In the genomic region with DNA sequence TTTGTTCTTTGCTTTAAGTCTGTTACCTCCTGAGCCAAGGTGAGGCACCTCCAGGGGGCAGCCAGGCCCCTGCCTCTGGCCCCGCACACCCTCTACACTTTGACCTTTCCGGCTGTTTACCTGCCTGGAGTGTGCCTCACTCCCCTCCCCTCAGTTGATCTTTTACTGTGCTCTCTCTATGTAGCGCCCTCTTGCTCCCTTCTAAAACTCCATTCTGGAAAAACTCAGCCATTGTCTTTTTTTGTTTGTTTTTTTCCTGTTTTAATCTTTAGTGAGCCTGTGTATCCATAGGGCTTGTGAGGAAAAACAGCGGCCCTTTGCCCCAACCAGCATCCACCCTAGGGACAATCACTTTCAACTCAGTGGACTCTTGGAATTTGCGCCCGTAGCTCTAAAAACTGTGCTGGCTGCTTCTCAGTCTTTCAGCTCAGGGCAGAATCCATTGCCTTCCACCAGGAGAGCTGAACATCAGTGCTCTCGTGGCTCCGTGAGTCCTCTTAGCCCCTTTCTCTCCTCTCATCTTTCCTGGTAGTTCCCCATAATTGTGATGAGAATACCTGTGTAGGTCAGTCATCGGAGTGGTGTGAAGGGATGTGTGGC, we compare ENCODE assay signal across 1 cellular context.
TF ChIP-seq lines count a peak whose summit lies in the region.

No MANE protein-coding gene starts in this region.

TF ChIP-seq in HepG2, 621 proteins besides CTCF, POLR2A, EP300 and RAD21 (continued from another document and continues in another):
- TF ChIP-seq ZNF432 (CRISPR knock-in tag; IDR thresholded peaks at IDR 0.05; ENCODE audit: borderline replicate concordance): no peak
- 0 out of 2 replicates have a peak, but pooled peaks have one; percentile 42 for TF ChIP-seq SPEN (CRISPR knock-in tag; IDR thresholded peaks at IDR 0.05; ENCODE audit: low read depth)
- TF ChIP-seq, protein P1, sequence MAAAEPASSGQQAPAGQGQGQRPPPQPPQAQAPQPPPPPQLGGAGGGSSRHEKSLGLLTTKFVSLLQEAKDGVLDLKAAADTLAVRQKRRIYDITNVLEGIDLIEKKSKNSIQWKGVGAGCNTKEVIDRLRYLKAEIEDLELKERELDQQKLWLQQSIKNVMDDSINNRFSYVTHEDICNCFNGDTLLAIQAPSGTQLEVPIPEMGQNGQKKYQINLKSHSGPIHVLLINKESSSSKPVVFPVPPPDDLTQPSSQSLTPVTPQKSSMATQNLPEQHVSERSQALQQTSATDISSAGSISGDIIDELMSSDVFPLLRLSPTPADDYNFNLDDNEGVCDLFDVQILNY (CRISPR knock-in tag; conservative IDR thresholded peaks at IDR 0.05): no peak
- TF ChIP-seq PHF20 (CRISPR knock-in tag; IDR thresholded peaks at IDR 0.05): peak; percentile 60; the same call in 1 of the 2 replicates
- TF ChIP-seq, protein P2, sequence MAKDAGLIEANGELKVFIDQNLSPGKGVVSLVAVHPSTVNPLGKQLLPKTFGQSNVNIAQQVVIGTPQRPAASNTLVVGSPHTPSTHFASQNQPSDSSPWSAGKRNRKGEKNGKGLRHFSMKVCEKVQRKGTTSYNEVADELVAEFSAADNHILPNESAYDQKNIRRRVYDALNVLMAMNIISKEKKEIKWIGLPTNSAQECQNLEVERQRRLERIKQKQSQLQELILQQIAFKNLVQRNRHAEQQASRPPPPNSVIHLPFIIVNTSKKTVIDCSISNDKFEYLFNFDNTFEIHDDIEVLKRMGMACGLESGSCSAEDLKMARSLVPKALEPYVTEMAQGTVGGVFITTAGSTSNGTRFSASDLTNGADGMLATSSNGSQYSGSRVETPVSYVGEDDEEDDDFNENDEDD (CRISPR knock-in tag; IDR thresholded peaks at IDR 0.05; ENCODE audit: borderline replicate concordance): peak; percentile 15; the same call in 1 of the 2 replicates
- TF ChIP-seq ZNF674 (CRISPR knock-in tag; IDR thresholded peaks at IDR 0.05; ENCODE audit: low read depth): no peak
- peak; percentile 83 for TF ChIP-seq HDAC2 (CRISPR knock-in tag; IDR thresholded peaks at IDR 0.05)
- TF ChIP-seq KAT7 (CRISPR knock-in tag; IDR thresholded peaks at IDR 0.05; ENCODE audit: borderline replicate concordance): no peak
- TF ChIP-seq CCDC6 (CRISPR knock-in tag; IDR thresholded peaks at IDR 0.05): no peak
- TF ChIP-seq, protein P3, sequence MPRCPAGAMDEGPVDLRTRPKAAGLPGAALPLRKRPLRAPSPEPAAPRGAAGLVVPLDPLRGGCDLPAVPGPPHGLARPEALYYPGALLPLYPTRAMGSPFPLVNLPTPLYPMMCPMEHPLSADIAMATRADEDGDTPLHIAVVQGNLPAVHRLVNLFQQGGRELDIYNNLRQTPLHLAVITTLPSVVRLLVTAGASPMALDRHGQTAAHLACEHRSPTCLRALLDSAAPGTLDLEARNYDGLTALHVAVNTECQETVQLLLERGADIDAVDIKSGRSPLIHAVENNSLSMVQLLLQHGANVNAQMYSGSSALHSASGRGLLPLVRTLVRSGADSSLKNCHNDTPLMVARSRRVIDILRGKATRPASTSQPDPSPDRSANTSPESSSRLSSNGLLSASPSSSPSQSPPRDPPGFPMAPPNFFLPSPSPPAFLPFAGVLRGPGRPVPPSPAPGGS (CRISPR knock-in tag; IDR thresholded peaks at IDR 0.05): peak; percentile 80; the same call in 1 of the 2 replicates
- TF ChIP-seq, protein P4, sequence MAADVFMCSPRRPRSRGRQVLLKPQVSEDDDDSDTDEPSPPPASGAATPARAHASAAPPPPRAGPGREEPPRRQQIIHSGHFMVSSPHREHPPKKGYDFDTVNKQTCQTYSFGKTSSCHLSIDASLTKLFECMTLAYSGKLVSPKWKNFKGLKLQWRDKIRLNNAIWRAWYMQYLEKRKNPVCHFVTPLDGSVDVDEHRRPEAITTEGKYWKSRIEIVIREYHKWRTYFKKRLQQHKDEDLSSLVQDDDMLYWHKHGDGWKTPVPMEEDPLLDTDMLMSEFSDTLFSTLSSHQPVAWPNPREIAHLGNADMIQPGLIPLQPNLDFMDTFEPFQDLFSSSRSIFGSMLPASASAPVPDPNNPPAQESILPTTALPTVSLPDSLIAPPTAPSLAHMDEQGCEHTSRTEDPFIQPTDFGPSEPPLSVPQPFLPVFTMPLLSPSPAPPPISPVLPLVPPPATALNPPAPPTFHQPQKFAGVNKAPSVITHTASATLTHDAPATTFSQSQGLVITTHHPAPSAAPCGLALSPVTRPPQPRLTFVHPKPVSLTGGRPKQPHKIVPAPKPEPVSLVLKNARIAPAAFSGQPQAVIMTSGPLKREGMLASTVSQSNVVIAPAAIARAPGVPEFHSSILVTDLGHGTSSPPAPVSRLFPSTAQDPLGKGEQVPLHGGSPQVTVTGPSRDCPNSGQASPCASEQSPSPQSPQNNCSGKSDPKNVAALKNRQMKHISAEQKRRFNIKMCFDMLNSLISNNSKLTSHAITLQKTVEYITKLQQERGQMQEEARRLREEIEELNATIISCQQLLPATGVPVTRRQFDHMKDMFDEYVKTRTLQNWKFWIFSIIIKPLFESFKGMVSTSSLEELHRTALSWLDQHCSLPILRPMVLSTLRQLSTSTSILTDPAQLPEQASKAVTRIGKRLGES (CRISPR knock-in tag; IDR thresholded peaks at IDR 0.05; ENCODE audit: borderline replicate concordance): 0 out of 2 replicates have a peak, but pooled peaks have one; percentile 4
- no peak for TF ChIP-seq CHD2 (IDR thresholded peaks at IDR 0.05; ENCODE audit: low read depth, low read length)
- peak; percentile 50; the same call in 1 of the 2 replicates for TF ChIP-seq ZMAT3 (CRISPR knock-in tag; conservative IDR thresholded peaks at IDR 0.05)
- no peak for TF ChIP-seq CENPT (CRISPR knock-in tag; IDR thresholded peaks at IDR 0.05; ENCODE audit: low read depth)
- no peak for TF ChIP-seq ZNF264 (CRISPR knock-in tag; IDR thresholded peaks at IDR 0.05)
- TF ChIP-seq ZNF670 (CRISPR knock-in tag; IDR thresholded peaks at IDR 0.05; ENCODE audit: borderline replicate concordance): no peak
- peak; percentile 99 for TF ChIP-seq SOX5 (CRISPR knock-in tag; IDR thresholded peaks at IDR 0.05; ENCODE audit: borderline replicate concordance)
- TF ChIP-seq ZNF788 (CRISPR knock-in tag; IDR thresholded peaks at IDR 0.05; ENCODE audit: borderline replicate concordance): peak; percentile 37; the same call in 1 of the 2 replicates
- peak; percentile 39; the same call in 1 of the 2 replicates for TF ChIP-seq ZNF605 (CRISPR knock-in tag; IDR thresholded peaks at IDR 0.05)
- no peak; the same call in 1 of the 2 replicates for TF ChIP-seq AKAP8 (CRISPR knock-in tag; IDR thresholded peaks at IDR 0.05)
- TF ChIP-seq MTF1 (CRISPR knock-in tag; IDR thresholded peaks at IDR 0.05): no peak
- TF ChIP-seq NFIC (IDR thresholded peaks at IDR 0.05; ENCODE audit: low read length): peak; percentile 68; the same call in 1 of the 2 replicates
- TF ChIP-seq, protein P5, sequence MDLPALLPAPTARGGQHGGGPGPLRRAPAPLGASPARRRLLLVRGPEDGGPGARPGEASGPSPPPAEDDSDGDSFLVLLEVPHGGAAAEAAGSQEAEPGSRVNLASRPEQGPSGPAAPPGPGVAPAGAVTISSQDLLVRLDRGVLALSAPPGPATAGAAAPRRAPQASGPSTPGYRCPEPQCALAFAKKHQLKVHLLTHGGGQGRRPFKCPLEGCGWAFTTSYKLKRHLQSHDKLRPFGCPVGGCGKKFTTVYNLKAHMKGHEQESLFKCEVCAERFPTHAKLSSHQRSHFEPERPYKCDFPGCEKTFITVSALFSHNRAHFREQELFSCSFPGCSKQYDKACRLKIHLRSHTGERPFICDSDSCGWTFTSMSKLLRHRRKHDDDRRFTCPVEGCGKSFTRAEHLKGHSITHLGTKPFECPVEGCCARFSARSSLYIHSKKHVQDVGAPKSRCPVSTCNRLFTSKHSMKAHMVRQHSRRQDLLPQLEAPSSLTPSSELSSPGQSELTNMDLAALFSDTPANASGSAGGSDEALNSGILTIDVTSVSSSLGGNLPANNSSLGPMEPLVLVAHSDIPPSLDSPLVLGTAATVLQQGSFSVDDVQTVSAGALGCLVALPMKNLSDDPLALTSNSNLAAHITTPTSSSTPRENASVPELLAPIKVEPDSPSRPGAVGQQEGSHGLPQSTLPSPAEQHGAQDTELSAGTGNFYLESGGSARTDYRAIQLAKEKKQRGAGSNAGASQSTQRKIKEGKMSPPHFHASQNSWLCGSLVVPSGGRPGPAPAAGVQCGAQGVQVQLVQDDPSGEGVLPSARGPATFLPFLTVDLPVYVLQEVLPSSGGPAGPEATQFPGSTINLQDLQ (CRISPR knock-in tag; IDR thresholded peaks at IDR 0.05): no peak
- no peak for TF ChIP-seq ZNF839 (CRISPR knock-in tag; IDR thresholded peaks at IDR 0.05; ENCODE audit: borderline replicate concordance)
- no peak for TF ChIP-seq HOXA9 (CRISPR knock-in tag; IDR thresholded peaks at IDR 0.05; ENCODE audit: borderline replicate concordance)
- TF ChIP-seq KLF6 (CRISPR knock-in tag; IDR thresholded peaks at IDR 0.05): peak; percentile 28; the same call in 1 of the 2 replicates
- TF ChIP-seq ZNF891 (CRISPR knock-in tag; IDR thresholded peaks at IDR 0.05): no peak
- no peak for TF ChIP-seq PHB2 (IDR thresholded peaks at IDR 0.05; ENCODE audit: partially characterized antibody)
- TF ChIP-seq RXRB (CRISPR knock-in tag; IDR thresholded peaks at IDR 0.05; ENCODE audit: borderline replicate concordance): peak; percentile 95
- TF ChIP-seq HMG20B (CRISPR knock-in tag; conservative IDR thresholded peaks at IDR 0.05): peak; percentile 62; the same call in 1 of the 2 replicates
- peak; percentile 41; the same call in 1 of the 2 replicates for TF ChIP-seq ZNF644 (CRISPR knock-in tag; IDR thresholded peaks at IDR 0.05; ENCODE audit: low read depth)
- TF ChIP-seq PLRG1 (conservative IDR thresholded peaks at IDR 0.05): no peak
- no peak for TF ChIP-seq POLR2AphosphoS2 (IDR thresholded peaks at IDR 0.05; ENCODE audit: low read depth, low read length)
- TF ChIP-seq, protein P6, sequence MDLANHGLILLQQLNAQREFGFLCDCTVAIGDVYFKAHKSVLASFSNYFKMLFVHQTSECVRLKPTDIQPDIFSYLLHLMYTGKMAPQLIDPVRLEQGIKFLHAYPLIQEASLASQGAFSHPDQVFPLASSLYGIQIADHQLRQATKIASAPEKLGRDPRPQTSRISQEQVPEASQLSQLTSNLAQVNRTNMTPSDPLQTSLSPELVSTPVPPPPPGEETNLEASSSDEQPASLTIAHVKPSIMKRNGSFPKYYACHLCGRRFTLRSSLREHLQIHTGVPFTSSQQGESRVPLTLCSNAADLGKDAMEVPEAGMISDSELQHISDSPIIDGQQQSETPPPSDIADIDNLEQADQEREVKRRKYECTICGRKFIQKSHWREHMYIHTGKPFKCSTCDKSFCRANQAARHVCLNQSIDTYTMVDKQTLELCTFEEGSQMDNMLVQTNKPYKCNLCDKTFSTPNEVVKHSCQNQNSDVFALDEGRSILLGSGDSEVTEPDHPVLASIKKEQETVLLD (CRISPR knock-in tag; IDR thresholded peaks at IDR 0.05; ENCODE audit: low read depth): no peak
- TF ChIP-seq, protein P7, sequence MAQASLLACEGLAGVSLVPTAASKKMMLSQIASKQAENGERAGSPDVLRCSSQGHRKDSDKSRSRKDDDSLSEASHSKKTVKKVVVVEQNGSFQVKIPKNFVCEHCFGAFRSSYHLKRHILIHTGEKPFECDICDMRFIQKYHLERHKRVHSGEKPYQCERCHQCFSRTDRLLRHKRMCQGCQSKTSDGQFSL (CRISPR knock-in tag; IDR thresholded peaks at IDR 0.05): no peak
- peak; percentile 36; the same call in 1 of the 2 replicates for TF ChIP-seq BHLHE40 (IDR thresholded peaks at IDR 0.05; ENCODE audit: low read length)
- TF ChIP-seq, protein P8, sequence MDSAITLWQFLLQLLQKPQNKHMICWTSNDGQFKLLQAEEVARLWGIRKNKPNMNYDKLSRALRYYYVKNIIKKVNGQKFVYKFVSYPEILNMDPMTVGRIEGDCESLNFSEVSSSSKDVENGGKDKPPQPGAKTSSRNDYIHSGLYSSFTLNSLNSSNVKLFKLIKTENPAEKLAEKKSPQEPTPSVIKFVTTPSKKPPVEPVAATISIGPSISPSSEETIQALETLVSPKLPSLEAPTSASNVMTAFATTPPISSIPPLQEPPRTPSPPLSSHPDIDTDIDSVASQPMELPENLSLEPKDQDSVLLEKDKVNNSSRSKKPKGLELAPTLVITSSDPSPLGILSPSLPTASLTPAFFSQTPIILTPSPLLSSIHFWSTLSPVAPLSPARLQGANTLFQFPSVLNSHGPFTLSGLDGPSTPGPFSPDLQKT (CRISPR knock-in tag; IDR thresholded peaks at IDR 0.05; ENCODE audit: borderline replicate concordance): no peak
- TF ChIP-seq POGZ (CRISPR knock-in tag; IDR thresholded peaks at IDR 0.05): peak; percentile 51; the same call in 1 of the 2 replicates
- no peak for TF ChIP-seq HMGA1 (CRISPR knock-in tag; conservative IDR thresholded peaks at IDR 0.05)
- TF ChIP-seq, protein P9, sequence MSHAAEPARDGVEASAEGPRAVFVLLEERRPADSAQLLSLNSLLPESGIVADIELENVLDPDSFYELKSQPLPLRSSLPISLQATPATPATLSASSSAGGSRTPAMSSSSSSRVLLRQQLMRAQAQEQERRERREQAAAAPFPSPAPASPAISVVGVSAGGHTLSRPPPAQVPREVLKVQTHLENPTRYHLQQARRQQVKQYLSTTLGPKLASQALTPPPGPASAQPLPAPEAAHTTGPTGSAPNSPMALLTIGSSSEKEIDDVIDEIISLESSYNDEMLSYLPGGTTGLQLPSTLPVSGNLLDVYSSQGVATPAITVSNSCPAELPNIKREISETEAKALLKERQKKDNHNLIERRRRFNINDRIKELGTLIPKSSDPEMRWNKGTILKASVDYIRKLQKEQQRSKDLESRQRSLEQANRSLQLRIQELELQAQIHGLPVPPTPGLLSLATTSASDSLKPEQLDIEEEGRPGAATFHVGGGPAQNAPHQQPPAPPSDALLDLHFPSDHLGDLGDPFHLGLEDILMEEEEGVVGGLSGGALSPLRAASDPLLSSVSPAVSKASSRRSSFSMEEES (CRISPR knock-in tag; IDR thresholded peaks at IDR 0.05): peak; percentile 66
- TF ChIP-seq ZFYVE20 (CRISPR knock-in tag; IDR thresholded peaks at IDR 0.05; ENCODE audit: borderline replicate concordance, low read depth): no peak
- TF ChIP-seq ZBTB1 (CRISPR knock-in tag; IDR thresholded peaks at IDR 0.05; ENCODE audit: borderline replicate concordance): no peak
- no peak for TF ChIP-seq NAIF1 (CRISPR knock-in tag; IDR thresholded peaks at IDR 0.05; ENCODE audit: borderline replicate concordance)
- TF ChIP-seq, protein P10, sequence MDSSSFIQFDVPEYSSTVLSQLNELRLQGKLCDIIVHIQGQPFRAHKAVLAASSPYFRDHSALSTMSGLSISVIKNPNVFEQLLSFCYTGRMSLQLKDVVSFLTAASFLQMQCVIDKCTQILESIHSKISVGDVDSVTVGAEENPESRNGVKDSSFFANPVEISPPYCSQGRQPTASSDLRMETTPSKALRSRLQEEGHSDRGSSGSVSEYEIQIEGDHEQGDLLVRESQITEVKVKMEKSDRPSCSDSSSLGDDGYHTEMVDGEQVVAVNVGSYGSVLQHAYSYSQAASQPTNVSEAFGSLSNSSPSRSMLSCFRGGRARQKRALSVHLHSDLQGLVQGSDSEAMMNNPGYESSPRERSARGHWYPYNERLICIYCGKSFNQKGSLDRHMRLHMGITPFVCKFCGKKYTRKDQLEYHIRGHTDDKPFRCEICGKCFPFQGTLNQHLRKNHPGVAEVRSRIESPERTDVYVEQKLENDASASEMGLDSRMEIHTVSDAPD (CRISPR knock-in tag; IDR thresholded peaks at IDR 0.05): peak; percentile 36; the same call in 1 of the 2 replicates
- no peak for TF ChIP-seq ZNF83 (CRISPR knock-in tag; IDR thresholded peaks at IDR 0.05; ENCODE audit: borderline replicate concordance)
- TF ChIP-seq GABPB1 (CRISPR knock-in tag; IDR thresholded peaks at IDR 0.05): peak; percentile 54
